16 cellular contexts compared by ENCODE assay signal in genomic region chr1:22509815-22510214, GRCh38. TPM values are rescaled to one million over a fixed set of nuclear protein-coding genes. Genes with fewer than 3 reads are reported as not detected.
DNase-seq lines count a peak whose midpoint lies in the region; ATAC-seq, FAIRE-seq and TF ChIP-seq lines count a peak whose summit lies in the region.
"Had no signal": no experiment of that assay in that cellular context is flagged by ENCODE, and none has a peak within 500 bp of the region (broad histone marks: within the 10 kb centered on the region; RNA-seq: fewer than 3 reads in every experiment).

No MANE protein-coding gene starts in this region.

- DNase-seq in M059J (ENCODE audit: low read depth) (peak; percentile 34), astrocyte of the hippocampus (ENCODE audit: low read depth, low spot score) (peak; percentile 81), fibroblast of gingiva (ENCODE audit: low read depth) (peak; percentile 27), stromal cell of bone marrow (ENCODE audit: low read depth) (peak; percentile 11), right atrium auricular region (ENCODE audit: low spot score) (no peak), kidney (no peak)
- DNase-seq: CD4-positive, alpha-beta memory T cell; HFFc6; MM.1S; NCI-H774; SHP77 had no signal

- H3K27ac ChIP-seq in right atrium auricular region (no peak overlapping the region), kidney (ENCODE audit: low read depth in 2 of 2, low read length in 2 of 2) (no peak overlapping the region)
- H3K27ac ChIP-seq: KMS-11 had no signal

- H3K9me3 ChIP-seq in right atrium auricular region (no peaks in the 10 kb centered on the region), kidney (ENCODE audit: control insufficient read depth in 1 of 2, low read length in 2 of 2) (no peaks in the 10 kb centered on the region)

- H3K4me3 ChIP-seq in right atrium auricular region: no peak overlapping the region
- no peak overlapping the region for H3K4me3 ChIP-seq in kidney (ENCODE audit: low read length in 2 of 2)

- H3K36me3 ChIP-seq in right atrium auricular region (peaks cover 80% of the 10 kb centered on the region), kidney (ENCODE audit: control insufficient read depth in 1 of 2, insufficient read depth in 2 of 2, low read length in 2 of 2) (peaks cover 49 to 70% of the 10 kb centered on the region in 2 donors)

- intact Hi-C loops in kidney (cut with DNase I): no loop called here

- no peaks in the 10 kb centered on the region for H3K27me3 ChIP-seq in right atrium auricular region

- FAIRE-seq in kidney (lab: Jason Lieb, UNC): no peak
- FAIRE-seq: HepG2 had no signal

- no peak overlapping the region for H3K9ac ChIP-seq in kidney (ENCODE audit: low read length in 2 of 2)
- H3K9ac ChIP-seq: KMS-11 had no signal

- ATAC-seq in GM19463 (IDR thresholded peaks at IDR 0.05; ENCODE audit: unreplicated experiment): no peak
- ATAC-seq: HepG2, Panc1 had no signal

- TF ChIP-seq CTCF in right atrium auricular region (IDR thresholded peaks at IDR 0.05) (no peak), kidney (IDR thresholded peaks at IDR 0.05; ENCODE audit: borderline replicate concordance, extremely low read depth, insufficient read depth) (no peak)

- no peaks in the 10 kb centered on the region for H3K4me1 ChIP-seq in right atrium auricular region
- H3K4me1 ChIP-seq in kidney (ENCODE audit: control insufficient read depth in 1 of 2, insufficient read depth in 1 of 2, low read depth in 1 of 2, low read length in 2 of 2): peaks cover 2 to 5% of the 10 kb centered on the region in 2 donors

RNA-seq across cellular contexts. Expression of gene EPHA8, which starts 53.5 kb away (rescaled TPM):
- not detected in 2 replicates for total RNA-seq in M059J (2014; rRNA removed; shearing (Covaris generic))
- total RNA-seq in right atrium auricular region (not detected), kidney (0.09 TPM)
- not detected for polyA plus RNA-seq in kidney (ENCODE audit: insufficient read depth, low read depth, low replicate concordance)
- total RNA-seq: CD4-positive, alpha-beta memory T cell; Daoy; HepG2; HFFc6 had no signal
- polyA plus RNA-seq: CD4-positive, alpha-beta memory T cell; HepG2 had no signal

RNA-seq across cellular contexts. Expression of gene ZBTB40, which starts 58.2 kb away (rescaled TPM):
- total RNA-seq in M059J (2014; rRNA removed; shearing (Covaris generic)): 4.1 and 11.8 TPM in 2 replicates
- total RNA-seq in right atrium auricular region: 10 to 100 TPM; 10.4 to 12.5 TPM
- 17.4 TPM for total RNA-seq in kidney
- polyA plus RNA-seq in kidney (ENCODE audit: insufficient read depth, low read depth, low replicate concordance): 4.3 TPM

Comparison
In these comparisons a context has a peak if more than half of its experiments do, and no peak if none do; other contexts are left out.
1. DNase-seq: peak in M059J (single experiment), astrocyte of the hippocampus (single experiment), fibroblast of gingiva (single experiment) and stromal cell of bone marrow (single experiment); none in right atrium auricular region (single experiment) and kidney (single experiment).